In genomic region chr6:42901538-42901957, GRCh38 we compare ENCODE assay signal across 8 cellular contexts. TPM values are rescaled to one million over a fixed set of nuclear protein-coding genes. Genes with fewer than 3 reads are reported as not detected.
DNase-seq lines count a peak whose midpoint lies in the region; ATAC-seq and TF ChIP-seq lines count a peak whose summit lies in the region.

No MANE protein-coding gene starts in this region.

- peak overlapping the region in 1 of 3 donors; percentile 49 for H3K27ac ChIP-seq in right lobe of liver

- WGBS in right lobe of liver (ENCODE audit: insufficient coverage, low coverage, low lambda C conversion rate, missing lambda C conversion rate) = 2% methylated on average over 11 of the region's 11 CpGs

- DNase-seq in GM10266 (ENCODE audit: extremely low spot score) (peak; percentile 62), NCI-H526 (lab: John Stamatoyannopoulos, UW) (peak; percentile 85 to 92), dedifferentiated amniotic fluid mesenchymal stem cell (ENCODE audit: extremely low spot score) (peak; percentile 83), right lobe of liver (peak; percentile 76 to 88 (median 87))
- DNase-seq in activated CD4-positive, alpha-beta T cell treated with anti-CD3 and anti-CD28 coated beads for 48 hours = peak; percentile 74
- peak; percentile 28 to 51 (median 39) for DNase-seq in stimulated activated CD4-positive, alpha-beta T cell treated with anti-CD3 and anti-CD28 coated beads, TNF-alpha, amount 100 ng/mL, for 1 hour (ENCODE audit: low read depth in 3 of 3, low spot score in 1 of 3)

- no peak for TF ChIP-seq POLR2A in right lobe of liver (IDR thresholded peaks at IDR 0.05)

- peak; percentile 63 for ATAC-seq in HG03432 (IDR thresholded peaks at IDR 0.05; ENCODE audit: unreplicated experiment)
- peak; percentile 100 for ATAC-seq in right lobe of liver
- ATAC-seq in HG02938 (IDR thresholded peaks at IDR 0.05; ENCODE audit: unreplicated experiment) = no peak

- H3K4me3 ChIP-seq in right lobe of liver = peak overlapping the region in 1 of 3 donors; percentile 18

- TF ChIP-seq CTCF in GM10266 (IDR thresholded peaks at IDR 0.05; ENCODE audit: control insufficient read depth, insufficient read depth, low read depth, missing control alignments) = peak; percentile 94
- peak; percentile 87 to 96 (median 93) for TF ChIP-seq CTCF in right lobe of liver (IDR thresholded peaks at IDR 0.05)

- H3K9me3 ChIP-seq in right lobe of liver = no peaks in the 10 kb centered on the region

- intact Hi-C loops in right lobe of liver (cut with DNase I) = loop anchor here (10.0 kb wide), 3 partner anchors 143 to 243 kb away; no protein-coding TSS in a partner anchor

- no peaks in the 10 kb centered on the region for H3K36me3 ChIP-seq in right lobe of liver

- H3K4me1 ChIP-seq in right lobe of liver = peaks cover 0 to 14% (median 3%) of the 10 kb centered on the region in 4 donors

- no peaks in the 10 kb centered on the region for H3K27me3 ChIP-seq in right lobe of liver

RNA-seq across cellular contexts. Expression of gene PTCRA, which starts 14.3 kb away (rescaled TPM):
- under 1 TPM in 3 of 6 experiments, not detected in 3; 0.31 to 0.46 (median 0.37) TPM for total RNA-seq in right lobe of liver

RNA-seq across cellular contexts. Expression of gene RPL7L1, which starts 22.1 kb away (rescaled TPM):
- 100 to 1,000 TPM in 1 of 6 experiments, 10 to 100 TPM in 5; 36.6 to 114 (median 44.2) TPM for total RNA-seq in right lobe of liver

RNA-seq across cellular contexts. Expression of gene CNPY3, which starts 27.7 kb away (rescaled TPM):
- total RNA-seq in right lobe of liver = 10 to 100 TPM; 11.1 to 75.4 (median 28.8) TPM

RNA-seq across cellular contexts. Expression of gene GNMT, which starts 59.0 kb away (rescaled TPM):
- 100 to 1,000 TPM in 3 of 6 experiments, 10 to 100 TPM in 3; 13.7 to 470 (median 107) TPM for total RNA-seq in right lobe of liver
